Comparison of ENCODE assay signal across 32 cellular contexts in genomic region chr6:15801912-15802311, GRCh38.
"Had no signal": no experiment of that assay in that cellular context is flagged by ENCODE, and none has a peak within 500 bp of the region (broad histone marks: within the 10 kb centered on the region; RNA-seq: fewer than 3 reads in every experiment).

No MANE protein-coding gene starts in this region.

- H3K36me3 ChIP-seq: adrenal gland, ascending aorta, brain microvascular endothelial cell, breast epithelium, cardiac muscle cell had no signal

- FAIRE-seq: astrocyte, bronchial epithelial cell had no signal

- H3K4me3 ChIP-seq: adrenal gland, ascending aorta, body of pancreas, breast epithelium, cardiac muscle cell had no signal

- H3K27ac ChIP-seq: adrenal gland, ascending aorta, body of pancreas, brain microvascular endothelial cell, breast epithelium, cardiac muscle cell had no signal

- ATAC-seq: activated naive CD4-positive, alpha-beta T cell treated with anti-CD3 and anti-CD28 coated beads, Interleukin-2, amount 50 U/mL, for 72 hours; activated naive CD8-positive, alpha-beta T cell treated with anti-CD3 and anti-CD28 coated beads, Interleukin-2, amount 50 U/mL, for 24 hours; activated T-cell treated with anti-CD3 and anti-CD28 coated beads, Interleukin-2, amount 50 U/mL, for 4 hours; activated T-cell treated with anti-CD3 and anti-CD28 coated beads, Interleukin-2, amount 50 U/mL, for 72 hours; activated T-helper 17 cell treated with anti-CD3 and anti-CD28 coated beads, Interleukin-2, amount 50 U/mL, for 72 hours; body of pancreas had no signal

- DNase-seq: activated effector memory CD4-positive, alpha-beta T cell treated with anti-CD3 and anti-CD28 coated beads, Interleukin-2, amount 50 U/mL, for 16 hours; activated effector memory CD4-positive, alpha-beta T cell treated with Interleukin-2 at 50 U/mL for 16 hours; activated gamma-delta T cell; activated gamma-delta T cell treated with Interleukin-2 at 50 U/mL for 16 hours; activated naive CD4-positive, alpha-beta T cell; activated naive CD4-positive, alpha-beta T cell treated with anti-CD3 and anti-CD28 coated beads for 36 hours; activated naive CD4-positive, alpha-beta T cell treated with anti-CD3 and anti-CD28 coated beads, Interleukin-2, amount 10 ng/mL, durations not matched to agents 7 days and 5 days; activated naive CD4-positive, alpha-beta T cell treated with anti-CD3 and anti-CD28 coated beads, Interleukin-2, amount 50 U/mL, for 16 hours; activated naive CD4-positive, alpha-beta T cell treated with Interleukin-2 at 50 U/mL for 16 hours; activated naive CD8-positive, alpha-beta T cell treated with anti-CD3 and anti-CD28 coated beads for 36 hours; activated naive CD8-positive, alpha-beta T cell treated with anti-CD3 and anti-CD28 coated beads, Interleukin-2, amount 10 ng/mL, durations not matched to agents 7 days and 5 days; activated naive CD8-positive, alpha-beta T cell treated with anti-CD3 and anti-CD28 coated beads, Interleukin-2, amount 50 U/mL, for 24 hours; activated T-cell treated with anti-CD3 and anti-CD28 coated beads, Interleukin-2, amount 50 U/mL, for 4 hours; activated T-cell treated with anti-CD3 and anti-CD28 coated beads, Interleukin-2, amount 50 U/mL, for 48 hours; activated T-cell treated with anti-CD3 and anti-CD28 coated beads, Interleukin-2, amount 50 U/mL, for 72 hours; adrenal gland; amniotic stem cell; amygdala; anterior cingulate cortex; aorta; body of pancreas; brain microvascular endothelial cell; caudate nucleus; central memory CD4-positive, alpha-beta T cell; cerebellar nuclear complex had no signal

- H3K9me3 ChIP-seq: adrenal gland, ascending aorta, body of pancreas, breast epithelium had no signal

- H3K27me3 ChIP-seq: adrenal gland, ascending aorta, body of pancreas, brain microvascular endothelial cell, breast epithelium, cardiac muscle cell had no signal

- H3K4me1 ChIP-seq: adrenal gland, ascending aorta, body of pancreas, breast epithelium had no signal
